15 cellular contexts compared by ENCODE assay signal in the genomic region with DNA sequence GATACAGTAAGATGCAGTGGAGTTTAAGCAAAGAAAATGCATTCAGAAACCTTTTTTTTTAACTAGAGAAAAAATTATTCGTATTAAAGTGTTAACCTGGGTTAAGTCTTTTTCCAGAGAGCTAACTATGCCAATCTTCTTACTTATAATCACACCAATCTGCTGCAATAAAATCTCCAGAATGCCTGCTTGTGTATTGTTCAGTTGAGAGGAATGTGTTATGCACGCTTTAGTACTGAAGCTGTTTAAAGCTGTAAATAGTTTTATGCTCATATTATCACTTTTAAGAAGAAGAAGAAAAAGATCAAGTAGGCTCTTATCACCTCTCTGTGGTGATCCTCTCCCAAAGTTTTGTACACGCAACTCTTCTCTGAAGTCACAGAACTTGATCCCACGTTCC.
"Had no signal": no experiment of that assay in that cellular context is flagged by ENCODE, and none has a peak within 500 bp of the region (broad histone marks: within the 10 kb centered on the region; RNA-seq: fewer than 3 reads in every experiment).

No MANE protein-coding gene starts in this region.

- H3K27ac ChIP-seq: brain microvascular endothelial cell, foreskin keratinocyte, sigmoid colon, testis had no signal

- H3K27me3 Mint-ChIP-seq: activated B cell treated with CpG ODN at 0.5 μM for 24 hours had no signal

- H3K36me3 ChIP-seq: brain microvascular endothelial cell, sigmoid colon had no signal

- H3K4me3 Mint-ChIP-seq: activated B cell treated with CpG ODN at 0.5 μM for 24 hours; nephron; T-helper 1 cell treated with Interleukin-12 subunit alpha and Interleukin-12 subunit beta and Interleukin-4 antibody, amounts not matched to agents 30 μg/mL and 1 μg/mL, for 36 hours had no signal

- H3K4me1 ChIP-seq: foreskin keratinocyte, testis had no signal

- H3K4me1 Mint-ChIP-seq: activated B cell treated with CpG ODN at 0.5 μM for 24 hours had no signal

- H3K9me3 Mint-ChIP-seq: activated B cell treated with CpG ODN at 0.5 μM for 24 hours, nephron had no signal

- H3K9me3 ChIP-seq: sigmoid colon, testis had no signal

- ATAC-seq: esophagus mucosa; foreskin keratinocyte; stimulated activated naive CD8-positive, alpha-beta T cell treated with anti-CD3 and anti-CD28 coated beads, Interleukin-15, Interleukin-2, amounts not matched to agents 100 U/mL and 50 U/mL, for 24 hours had no signal

- H3K4me3 ChIP-seq: sigmoid colon, testis had no signal

- H3K27me3 ChIP-seq: brain microvascular endothelial cell, foreskin keratinocyte, sigmoid colon, testis had no signal

- DNase-seq: activated B cell treated with CpG ODN at 0.5 μM for 24 hours; activated CD4-positive, alpha-beta T cell treated with anti-CD3 and anti-CD28 coated beads, Interleukin-2, amount 50 U/mL, for 1 hour; activated naive CD4-positive, alpha-beta T cell treated with anti-CD3 and anti-CD28 coated beads, Interleukin-2, amount 50 U/mL, for 16 hours; brain microvascular endothelial cell; cerebellar nuclear complex; dermis blood vessel endothelial cell; foreskin keratinocyte; sigmoid colon; stimulated activated CD4-positive, alpha-beta T cell treated with anti-CD3 and anti-CD28 coated beads, Interleukin-4, amount 100 ng/mL, for 1 hour; stimulated activated CD8-positive, alpha-beta memory T cell treated with anti-CD3 and anti-CD28 coated beads, Interleukin-4, amount 100 ng/mL, for 48 hours; stimulated activated naive CD8-positive, alpha-beta T cell treated with anti-CD3 and anti-CD28 coated beads, Interleukin-15, Interleukin-2, amounts not matched to agents 100 U/mL and 50 U/mL, for 24 hours; testis had no signal

- H3K27ac Mint-ChIP-seq: activated B cell treated with CpG ODN at 0.5 μM for 24 hours; T-helper 1 cell treated with Interleukin-12 subunit alpha and Interleukin-12 subunit beta and Interleukin-4 antibody, amounts not matched to agents 30 μg/mL and 1 μg/mL, for 36 hours had no signal
